In the genomic region with DNA sequence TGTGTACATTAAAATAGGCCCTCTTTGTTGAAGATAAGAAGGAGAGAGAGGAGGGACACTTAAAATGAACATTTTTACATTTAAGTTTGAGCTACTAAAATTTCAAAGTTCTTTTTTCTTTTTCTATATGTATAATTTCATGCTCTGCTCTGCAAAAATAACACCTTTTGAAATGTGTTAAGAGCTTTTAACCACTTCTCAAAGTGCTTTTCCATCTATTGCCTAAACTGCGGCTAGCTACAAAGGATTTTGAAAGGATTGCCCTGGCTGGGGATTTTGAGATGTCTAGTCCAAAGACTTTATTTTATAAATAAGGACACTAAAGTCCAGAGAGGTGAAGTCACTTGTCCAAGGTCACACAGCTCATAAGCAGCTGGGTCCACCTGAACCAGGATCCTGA, we compare ENCODE assay signal across 16 cellular contexts.
"Had no signal": no experiment of that assay in that cellular context is flagged by ENCODE, and none has a peak within 500 bp of the region (broad histone marks: within the 10 kb centered on the region; RNA-seq: fewer than 3 reads in every experiment).

No MANE protein-coding gene starts in this region.

- H3K27ac Mint-ChIP-seq: mesothelial cell of epicardium, nephron progenitor cell had no signal

- ATAC-seq: foreskin keratinocyte had no signal

- DNase-seq: caudate nucleus; effector CD4-positive, alpha-beta T cell; foreskin keratinocyte; left colon; mammary epithelial cell; nephron progenitor cell; ovary; small intestine; stimulated activated CD4-positive, alpha-beta T cell treated with anti-CD3 and anti-CD28 coated beads, Interleukin-12 subunit alpha, Interleukin-12 subunit beta, amount 100 ng/mL, for 4 hours; stimulated activated naive CD4-positive, alpha-beta T cell had no signal

- H3K27me3 ChIP-seq: breast epithelium, foreskin keratinocyte, ovary, right atrium auricular region, tibial nerve had no signal

- H3K36me3 ChIP-seq: breast epithelium, ovary, right atrium auricular region had no signal

- H3K27ac ChIP-seq: breast epithelium, coronary artery, epithelial cell of prostate, foreskin keratinocyte, ovary, right atrium auricular region, tibial nerve had no signal

- H3K4me3 Mint-ChIP-seq: mesothelial cell of epicardium, nephron progenitor cell had no signal

- H3K4me3 ChIP-seq: breast epithelium, coronary artery, ovary, right atrium auricular region, tibial nerve had no signal

- H3K36me3 Mint-ChIP-seq: mesothelial cell of epicardium had no signal

- H3K9me3 ChIP-seq: breast epithelium, ovary, right atrium auricular region, tibial nerve had no signal

- H3K9me3 Mint-ChIP-seq: mesothelial cell of epicardium, nephron progenitor cell had no signal

- H3K4me1 ChIP-seq: breast epithelium had no signal
